11 cellular contexts compared by ENCODE assay signal in genomic region chr10:71714592-71714991, GRCh38. TPM values are rescaled to one million over a fixed set of nuclear protein-coding genes. Genes with fewer than 3 reads are reported as not detected.
A peak's percentile ranks its signal among the peaks of the same experiment; 100 is the strongest.
DNase-seq lines count a peak whose midpoint lies in the region; ATAC-seq and TF ChIP-seq lines count a peak whose summit lies in the region.
"Had no signal": no experiment of that assay in that cellular context is flagged by ENCODE, and none has a peak within 500 bp of the region (broad histone marks: within the 10 kb centered on the region; RNA-seq: fewer than 3 reads in every experiment).

No MANE protein-coding gene starts in this region.

- TF ChIP-seq POLR2A in Peyer's patch (IDR thresholded peaks at IDR 0.05) (no peak), sigmoid colon (IDR thresholded peaks at IDR 0.05) (no peak)

- H3K9ac ChIP-seq in BLaER1: peak overlapping the region; percentile 78

- H3K4me1 ChIP-seq in BLaER1 (peaks cover 78% of the 10 kb centered on the region), Peyer's patch (peaks cover 5 to 33% (median 29%) of the 10 kb centered on the region in 4 donors), sigmoid colon (peaks cover 0 to 55% (median 41%) of the 10 kb centered on the region in 4 donors)

- H3K27me3 ChIP-seq in BLaER1 (no peaks in the 10 kb centered on the region), Peyer's patch (no peaks in the 10 kb centered on the region), sigmoid colon (no peaks in the 10 kb centered on the region)

- no peaks in the 10 kb centered on the region for H3K36me3 ChIP-seq in BLaER1
- H3K36me3 ChIP-seq in Peyer's patch: no peaks in the 10 kb centered on the region
- no peaks in the 10 kb centered on the region for H3K36me3 ChIP-seq in sigmoid colon

- TF ChIP-seq EP300 in sigmoid colon (IDR thresholded peaks at IDR 0.05): no peak

- WGBS in sigmoid colon, 2 donors: 70 to 73% methylated on average over 5 of the region's 5 CpGs

- TF ChIP-seq CTCF in Peyer's patch (IDR thresholded peaks at IDR 0.05): no peak
- no peak for TF ChIP-seq CTCF in sigmoid colon (IDR thresholded peaks at IDR 0.05)

- no peaks in the 10 kb centered on the region for H4K20me1 ChIP-seq in BLaER1

- H3K9me3 ChIP-seq in BLaER1 (no peaks in the 10 kb centered on the region), Peyer's patch (no peaks in the 10 kb centered on the region), sigmoid colon (no peaks in the 10 kb centered on the region)

- peak overlapping the region; percentile 55; the same call in 1 of the 2 replicates for H3K4me3 ChIP-seq in BLaER1
- no peak overlapping the region for H3K4me3 ChIP-seq in Peyer's patch
- no peak overlapping the region for H3K4me3 ChIP-seq in sigmoid colon

- H3K4me2 ChIP-seq in BLaER1: peak overlapping the region; percentile 90

- ATAC-seq in HG03432 (IDR thresholded peaks at IDR 0.05; ENCODE audit: unreplicated experiment): no peak

- H3K27ac ChIP-seq in BLaER1 (peak overlapping the region; percentile 95), Peyer's patch (peak overlapping the region; percentile 67 to 88 (median 78)), epithelial cell of prostate (peak overlapping the region; percentile 78), sigmoid colon (peak overlapping the region; percentile 87 to 90 (median 87))

- intact Hi-C loops in sigmoid colon (cut with DNase I): loop anchor here (5.0 kb wide), 2 partner anchors 317 to 337 kb away; partner anchors contain the start of gene CDH23

- DNase-seq in Peyer's patch (no peak), epithelial cell of prostate (ENCODE audit: low read depth, low spot score) (no peak), sigmoid colon (no peak), activated gamma-delta T cell (lab: John Stamatoyannopoulos, UW) (no peak), SHP77 (lab: John Stamatoyannopoulos, UW) (no peak)
- no peak for DNase-seq in stimulated activated CD4-positive, alpha-beta T cell treated with anti-CD3 and anti-CD28 coated beads, Interleukin-1b, Interleukin-23, amount 100 ng/mL, for 48 hours
- DNase-seq: NCI-H774; stimulated activated CD4-positive, alpha-beta T cell treated with anti-CD3 and anti-CD28 coated beads, Interleukin-12 subunit alpha, Interleukin-12 subunit beta, amount 100 ng/mL, for 4 hours; stimulated activated naive CD4-positive, alpha-beta T cell treated with Interleukin-2 at 50 U/mL for 16 hours had no signal

RNA-seq across cellular contexts. Expression of gene C10orf105, which starts 5.0 kb away (rescaled TPM):
- total RNA-seq in Peyer's patch (under 1 TPM in 1 of 4 donors, not detected in 3; 0.27 TPM), sigmoid colon (under 1 TPM in 1 of 4 donors, not detected in 3; 0.55 TPM)
- under 1 TPM in 1 of 3 donors, not detected in 2; 0.25 TPM for polyA plus RNA-seq in sigmoid colon

RNA-seq across cellular contexts. Expression of gene VSIR, which starts 58.7 kb away (rescaled TPM):
- 100 to 1,000 TPM in 3 of 4 donors, 10 to 100 TPM in 1; 38.0 to 169 (median 127) TPM for total RNA-seq in Peyer's patch
- total RNA-seq in sigmoid colon: 10 to 100 TPM; 24.6 to 46.7 (median 40.3) TPM
- polyA plus RNA-seq in sigmoid colon: 10 to 100 TPM; 12.0 to 73.1 (median 30.7) TPM
